ENCODE assay signal across 8 cellular contexts in the genomic region with DNA sequence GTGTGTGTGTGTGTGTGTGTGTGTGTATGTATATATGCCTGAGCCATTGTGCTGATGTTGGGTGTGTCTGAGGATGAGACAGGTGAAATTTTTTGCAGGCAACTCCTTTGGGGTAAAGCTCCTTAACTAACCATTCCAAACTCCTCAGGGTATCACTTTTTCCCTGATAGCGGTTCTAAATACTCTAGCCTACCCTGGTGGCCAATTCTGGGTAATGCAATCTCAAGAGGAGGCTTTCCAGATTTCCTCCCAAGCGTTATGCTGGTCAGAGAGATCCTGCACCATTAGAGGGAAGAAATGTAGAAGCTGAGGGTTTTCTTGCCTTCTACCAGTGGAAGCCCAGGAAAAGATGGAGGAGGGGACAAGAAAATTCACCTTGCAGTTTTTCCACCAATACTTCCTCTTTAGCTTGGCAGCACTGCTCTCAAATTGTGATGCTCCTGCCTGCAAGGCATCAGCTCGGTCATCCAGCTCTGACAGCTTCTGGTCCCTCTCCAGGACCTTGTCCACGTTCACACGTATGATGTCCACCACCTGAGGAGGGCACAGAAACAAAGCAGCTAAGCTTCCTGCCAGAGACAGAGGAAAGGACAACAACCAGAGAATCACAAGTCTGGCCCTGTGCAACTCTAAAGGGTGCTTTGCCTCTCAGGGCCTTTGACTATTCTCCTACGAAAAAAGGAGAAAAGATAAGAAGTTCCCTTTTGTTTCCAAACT. TPM values are rescaled to one million over a fixed set of nuclear protein-coding genes. Genes with fewer than 3 reads are reported as not detected.
DNase-seq lines count a peak whose midpoint lies in the region; ATAC-seq and TF ChIP-seq lines count a peak whose summit lies in the region.

No MANE protein-coding gene starts in this region.

- peaks cover 22% of the 10 kb centered on the region for H3K36me3 ChIP-seq in CD8-positive, alpha-beta T cell (ENCODE audit: insufficient read depth, low read length)
- H3K36me3 ChIP-seq in GM23248 (ENCODE audit: low read depth) (peaks cover 15% of the 10 kb centered on the region), prostate gland (peaks cover 0 to 18% of the 10 kb centered on the region in 2 donors)

- no peaks in the 10 kb centered on the region for H3K9me2 ChIP-seq in GM23248 (ENCODE audit: insufficient read depth)

- peak; percentile 88 for TF ChIP-seq CTCF in CD8-positive, alpha-beta T cell (IDR thresholded peaks at IDR 0.05)
- peak; percentile 81 for TF ChIP-seq CTCF in glutamatergic neuron (IDR thresholded peaks at IDR 0.05; ENCODE audit: partially characterized antibody, unreplicated experiment)
- TF ChIP-seq CTCF in prostate gland (IDR thresholded peaks at IDR 0.05), result peak; percentile 78 to 94 (median 84)

- peaks cover 88% of the 10 kb centered on the region for H3K4me1 Mint-ChIP-seq in CD8-positive, alpha-beta T cell (ENCODE audit: low read depth)
- H3K4me1 Mint-ChIP-seq in activated naive CD4-positive, alpha-beta T cell treated with anti-CD3 and anti-CD28 coated beads, Interleukin-2, amount 50 U/mL, for 24 hours, result peaks cover 90% of the 10 kb centered on the region
- no peaks in the 10 kb centered on the region for H3K4me1 Mint-ChIP-seq in glutamatergic neuron (ENCODE audit: low read depth, unreplicated experiment)

- peak overlapping the region; percentile 42 for H3K4me3 Mint-ChIP-seq in CD8-positive, alpha-beta T cell
- peak overlapping the region; percentile 67 for H3K4me3 Mint-ChIP-seq in activated naive CD4-positive, alpha-beta T cell treated with anti-CD3 and anti-CD28 coated beads, Interleukin-2, amount 50 U/mL, for 24 hours
- H3K4me3 Mint-ChIP-seq in glutamatergic neuron (ENCODE audit: unreplicated experiment), result no peak overlapping the region

- in situ Hi-C loops in GM23248 (cut with MboI), result no loop called here

- intact Hi-C loops in CD8-positive, alpha-beta T cell (cut with DNase I, micrococcal nuclease), result loop anchor here (1.0 to 2.0 kb wide), 4 partner anchors 42 to 131 kb away; no protein-coding TSS in a partner anchor
- intact Hi-C loops in prostate gland (cut with DNase I), result loop anchor here (2.0 kb wide), 1 partner anchor 43 kb away; no protein-coding TSS in a partner anchor

- H3K27me3 Mint-ChIP-seq in CD8-positive, alpha-beta T cell (ENCODE audit: low read depth), result no peaks in the 10 kb centered on the region
- no peaks in the 10 kb centered on the region for H3K27me3 Mint-ChIP-seq in activated naive CD4-positive, alpha-beta T cell treated with anti-CD3 and anti-CD28 coated beads, Interleukin-2, amount 50 U/mL, for 24 hours
- H3K27me3 Mint-ChIP-seq in glutamatergic neuron (ENCODE audit: unreplicated experiment), result peaks cover 2% of the 10 kb centered on the region

- H3K36me3 Mint-ChIP-seq in CD8-positive, alpha-beta T cell, result peaks cover 72% of the 10 kb centered on the region
- H3K36me3 Mint-ChIP-seq in activated naive CD4-positive, alpha-beta T cell treated with anti-CD3 and anti-CD28 coated beads, Interleukin-2, amount 50 U/mL, for 24 hours, result peaks cover 35% of the 10 kb centered on the region
- H3K36me3 Mint-ChIP-seq in glutamatergic neuron (ENCODE audit: unreplicated experiment), result peaks cover 9% of the 10 kb centered on the region

- no peaks in the 10 kb centered on the region for H3K9me3 Mint-ChIP-seq in CD8-positive, alpha-beta T cell
- H3K9me3 Mint-ChIP-seq in activated naive CD4-positive, alpha-beta T cell treated with anti-CD3 and anti-CD28 coated beads, Interleukin-2, amount 50 U/mL, for 24 hours, result no peaks in the 10 kb centered on the region
- H3K9me3 Mint-ChIP-seq in glutamatergic neuron (ENCODE audit: unreplicated experiment), result peaks cover 7% of the 10 kb centered on the region

- no peaks in the 10 kb centered on the region for H4K20me1 ChIP-seq in GM23248 (ENCODE audit: insufficient read depth)

- H3K9ac ChIP-seq in GM23248, result no peak overlapping the region

- H3K27ac Mint-ChIP-seq in CD8-positive, alpha-beta T cell, result peak overlapping the region; percentile 90
- peak overlapping the region; percentile 88 for H3K27ac Mint-ChIP-seq in activated naive CD4-positive, alpha-beta T cell treated with anti-CD3 and anti-CD28 coated beads, Interleukin-2, amount 50 U/mL, for 24 hours
- no peak overlapping the region for H3K27ac Mint-ChIP-seq in glutamatergic neuron (ENCODE audit: unreplicated experiment)

- peaks cover 83% of the 10 kb centered on the region for H3K4me1 ChIP-seq in CD8-positive, alpha-beta T cell (ENCODE audit: insufficient read depth, low read length)
- H3K4me1 ChIP-seq in GM23248 (ENCODE audit: insufficient read depth) (peaks cover 16% of the 10 kb centered on the region), prostate gland (replicated peaks) (no peaks in the 10 kb centered on the region)

- no peak overlapping the region for H3K27ac ChIP-seq in CD8-positive, alpha-beta T cell (ENCODE audit: low read depth, low read length)
- H3K27ac ChIP-seq in GM23248, result no peak overlapping the region
- no peak overlapping the region for H3K27ac ChIP-seq in prostate gland

- POLR2A ChIA-PET in CD8-positive, alpha-beta T cell (lab: Charles Lee), result interaction anchor here (1.2 to 10.4 kb wide), 9 partner anchors 9 to 131 kb away, joined by 4 to 315 read pairs (median 10); a partner anchor contains a TSS

- no peak overlapping the region for H3K4me2 ChIP-seq in GM23248 (ENCODE audit: unreplicated experiment)

- H3K9me3 ChIP-seq in CD8-positive, alpha-beta T cell (ENCODE audit: low read length), result no peaks in the 10 kb centered on the region
- H3K9me3 ChIP-seq in GM23248 (ENCODE audit: low read depth), result no peaks in the 10 kb centered on the region
- H3K9me3 ChIP-seq in prostate gland, result no peaks in the 10 kb centered on the region

- peaks cover 45% of the 10 kb centered on the region for H3K79me2 ChIP-seq in GM23248 (ENCODE audit: insufficient read depth)

- no peak for ATAC-seq in CD8-positive, alpha-beta T cell
- ATAC-seq in HG03175 (IDR thresholded peaks at IDR 0.05; ENCODE audit: unreplicated experiment) (no peak), GM21526 (IDR thresholded peaks at IDR 0.05; ENCODE audit: low FRiP score, unreplicated experiment) (no peak)

- H3K27me3 ChIP-seq in CD8-positive, alpha-beta T cell (ENCODE audit: insufficient read depth, low read length), result no peaks in the 10 kb centered on the region
- H3K27me3 ChIP-seq in GM23248 (replicated peaks; ENCODE audit: insufficient read depth) (no peaks in the 10 kb centered on the region), prostate gland (replicated peaks; ENCODE audit: insufficient read depth) (no peaks in the 10 kb centered on the region)

- no peak overlapping the region for H2AFZ ChIP-seq in GM23248

- no peak overlapping the region for H3K4me3 ChIP-seq in CD8-positive, alpha-beta T cell (ENCODE audit: low read depth, low read length)
- H3K4me3 ChIP-seq in GM23248 (no peak overlapping the region), prostate gland (no peak overlapping the region)

- H3F3A ChIP-seq in GM23248 (ENCODE audit: insufficient read depth), result peaks cover 13% of the 10 kb centered on the region; the same call in 1 of the 2 replicates

- CTCF ChIA-PET in CD8-positive, alpha-beta T cell (lab: Charles Lee), result interaction anchor here (0.6 to 10.6 kb wide), 50 partner anchors 9 to 160 kb away, joined by 3 to 284 read pairs (median 6); a partner anchor contains a TSS

- no peak for TF ChIP-seq POLR2A in prostate gland (IDR thresholded peaks at IDR 0.05)

- WGBS in GM23248 (ENCODE audit: low coverage in 1 of 2, low lambda C conversion rate in 2 of 2, missing lambda C conversion rate in 2 of 2), 2 experiments, result 32 to 33% methylated on average over 6 of the region's 6 CpGs
- 48% methylated on average over 6 of the region's 6 CpGs for WGBS in prostate gland

- peak in 3 of 7 experiments; percentile 47 to 63 (median 57) for DNase-seq in CD8-positive, alpha-beta T cell
- DNase-seq in GM23248 (peak; percentile 81), NCI-H226 (peak; percentile 34), glutamatergic neuron (no peak), prostate gland (ENCODE audit: low spot score) (peak; percentile 63)

RNA-seq across cellular contexts. Expression of a gene that starts 4.9 kb away (rescaled TPM):
- 10 to 100 TPM; 43.9 to 50.9 TPM for total RNA-seq in CD8-positive, alpha-beta T cell
- 5.0 and 17.3 TPM in 2 replicates for total RNA-seq in GM23248 (2014; rRNA removed; shearing (Covaris generic))
- polyA plus RNA-seq in GM23248 (2016; fragmentation: Nextera tagmentation; extraction: Ambion mirVana), result 7.8 and 9.8 TPM in 2 replicates
- total RNA-seq in glutamatergic neuron (ENCODE audit: unreplicated experiment), result 14.0 TPM
- total RNA-seq in prostate gland, result 1 to 10 TPM; 6.3 to 8.5 TPM

RNA-seq across cellular contexts. Expression of a gene that starts 13.8 kb away (rescaled TPM):
- 10 to 100 TPM; 11.8 to 12.2 TPM for total RNA-seq in CD8-positive, alpha-beta T cell
- total RNA-seq in GM23248 (2014; rRNA removed; shearing (Covaris generic)), result 7.8 and 8.1 TPM in 2 replicates
- 9.2 and 9.4 TPM in 2 replicates for polyA plus RNA-seq in GM23248 (2016; fragmentation: Nextera tagmentation; extraction: Ambion mirVana)
- total RNA-seq in glutamatergic neuron (ENCODE audit: unreplicated experiment) (0.96 TPM), prostate gland (10 to 100 TPM; 31.6 to 39.9 TPM)

RNA-seq across cellular contexts. Expression of a gene that starts 20.9 kb away (rescaled TPM):
- total RNA-seq in CD8-positive, alpha-beta T cell, result 10 to 100 TPM; 38.4 to 39.2 TPM
- total RNA-seq in GM23248 (2014; rRNA removed; shearing (Covaris generic)), result not detected in 2 replicates
- 0.28 and 0.32 TPM in 2 replicates for polyA plus RNA-seq in GM23248 (2016; fragmentation: Nextera tagmentation; extraction: Ambion mirVana)
- not detected for total RNA-seq in glutamatergic neuron (ENCODE audit: unreplicated experiment)
- 1 to 10 TPM; 1.5 to 2.5 TPM for total RNA-seq in prostate gland

RNA-seq across cellular contexts. Expression of a gene that starts 27.4 kb away (rescaled TPM):
- total RNA-seq in CD8-positive, alpha-beta T cell, result 10 to 100 TPM; 17.4 to 18.4 TPM
- total RNA-seq in GM23248 (2014; rRNA removed; shearing (Covaris generic)), result 29.8 and 68.3 TPM in 2 replicates
- 286 and 301 TPM in 2 replicates for polyA plus RNA-seq in GM23248 (2016; fragmentation: Nextera tagmentation; extraction: Ambion mirVana)
- total RNA-seq in glutamatergic neuron (ENCODE audit: unreplicated experiment) (138 TPM), prostate gland (10 to 100 TPM; 70.3 to 80.2 TPM)

RNA-seq across cellular contexts. Expression of a gene that starts 28.3 kb away (rescaled TPM):
- 10 to 100 TPM; 11.7 to 13.4 TPM for total RNA-seq in CD8-positive, alpha-beta T cell
- total RNA-seq in GM23248 (2014; rRNA removed; shearing (Covaris generic)), result 26.3 and 46.8 TPM in 2 replicates
- 15.5 and 17.6 TPM in 2 replicates for polyA plus RNA-seq in GM23248 (2016; fragmentation: Nextera tagmentation; extraction: Ambion mirVana)
- total RNA-seq in glutamatergic neuron (ENCODE audit: unreplicated experiment) (29.3 TPM), prostate gland (10 to 100 TPM; 86.7 to 99.0 TPM)

Comparison
In these comparisons a context has a peak if more than half of its experiments do, and no peak if none do; other contexts are left out.
1. RNA of a gene that starts 20.9 kb away (total RNA-seq): 38.4 to 39.2 TPM in CD8-positive, alpha-beta T cell; 1.5 to 2.5 TPM in prostate gland, not detected in glutamatergic neuron (single experiment) and not detected in GM23248; every median in the first group is over 10 times any median in the second.
2. Peak in every context shown above with its lines, with median percentiles within 50 percentile points of each other: CTCF ChIP-seq.